In the genomic region with DNA sequence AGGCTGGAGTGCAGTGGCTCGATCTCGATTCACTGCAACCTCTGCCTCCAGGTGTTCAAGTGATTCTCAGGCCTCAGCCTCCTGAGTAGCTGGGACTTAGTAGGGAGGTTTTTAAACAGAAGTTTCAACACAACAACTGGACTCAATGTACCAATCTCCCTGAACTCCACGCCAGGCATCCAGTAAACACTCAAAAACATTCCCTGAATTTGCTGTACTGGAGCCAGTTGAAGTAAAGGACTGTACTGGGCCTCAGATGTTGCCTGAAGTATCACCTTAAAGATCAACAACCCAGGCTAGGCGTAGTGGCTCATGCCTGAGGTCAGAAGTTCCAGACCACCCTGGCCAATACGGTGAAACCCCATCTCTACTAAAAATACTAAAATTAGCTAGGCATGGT, we compare ENCODE assay signal across 12 cellular contexts.
"Had no signal": no experiment of that assay in that cellular context is flagged by ENCODE, and none has a peak within 500 bp of the region (broad histone marks: within the 10 kb centered on the region; RNA-seq: fewer than 3 reads in every experiment).

No MANE protein-coding gene starts in this region.

- H3K27ac ChIP-seq: cardiac muscle cell, transverse colon had no signal

- H3K4me3 ChIP-seq: cardiac muscle cell, smooth muscle cell, transverse colon had no signal

- DNase-seq: activated B cell treated with CpG ODN at 0.5 μM for 24 hours; activated gamma-delta T cell; activated naive CD8-positive, alpha-beta T cell treated with anti-CD3 and anti-CD28 coated beads, Interleukin-2, amount 50 U/mL, for 24 hours; activated T-cell treated with anti-CD3 and anti-CD28 coated beads, Interleukin-2, amount 50 U/mL, for 1 hour; hypothalamus; mesendoderm; T-helper 17 cell; transverse colon had no signal

- H3K27me3 Mint-ChIP-seq: activated B cell treated with CpG ODN at 0.5 μM for 24 hours; activated naive CD8-positive, alpha-beta T cell treated with anti-CD3 and anti-CD28 coated beads, Interleukin-2, amount 50 U/mL, for 24 hours; dendritic cell treated with granulocyte-macrophage colony-stimulating factor and Interleukin-4, amounts not matched to agents 40 ng/mL and 50 ng/mL, for 4 days; T-helper 17 cell had no signal

- H3K4me1 Mint-ChIP-seq: neural crest cell had no signal

- H3K27me3 ChIP-seq: cardiac muscle cell, transverse colon had no signal

- H3K9me3 Mint-ChIP-seq: activated B cell treated with CpG ODN at 0.5 μM for 24 hours; activated naive CD8-positive, alpha-beta T cell treated with anti-CD3 and anti-CD28 coated beads, Interleukin-2, amount 50 U/mL, for 24 hours; dendritic cell treated with granulocyte-macrophage colony-stimulating factor and Interleukin-4, amounts not matched to agents 40 ng/mL and 50 ng/mL, for 4 days; neural crest cell had no signal

- ATAC-seq: activated naive CD8-positive, alpha-beta T cell treated with anti-CD3 and anti-CD28 coated beads, Interleukin-2, amount 50 U/mL, for 24 hours; T-helper 17 cell had no signal

- H3K9me3 ChIP-seq: transverse colon had no signal

- H3K4me3 Mint-ChIP-seq: activated B cell treated with CpG ODN at 0.5 μM for 24 hours; activated naive CD8-positive, alpha-beta T cell treated with anti-CD3 and anti-CD28 coated beads, Interleukin-2, amount 50 U/mL, for 24 hours; dendritic cell treated with granulocyte-macrophage colony-stimulating factor and Interleukin-4, amounts not matched to agents 40 ng/mL and 50 ng/mL, for 4 days; neural crest cell; T-helper 17 cell had no signal

- H3K27ac Mint-ChIP-seq: activated naive CD8-positive, alpha-beta T cell treated with anti-CD3 and anti-CD28 coated beads, Interleukin-2, amount 50 U/mL, for 24 hours; dendritic cell treated with granulocyte-macrophage colony-stimulating factor and Interleukin-4, amounts not matched to agents 40 ng/mL and 50 ng/mL, for 4 days had no signal
